ENCODE assay signal across 1 cellular context in the genomic region with DNA sequence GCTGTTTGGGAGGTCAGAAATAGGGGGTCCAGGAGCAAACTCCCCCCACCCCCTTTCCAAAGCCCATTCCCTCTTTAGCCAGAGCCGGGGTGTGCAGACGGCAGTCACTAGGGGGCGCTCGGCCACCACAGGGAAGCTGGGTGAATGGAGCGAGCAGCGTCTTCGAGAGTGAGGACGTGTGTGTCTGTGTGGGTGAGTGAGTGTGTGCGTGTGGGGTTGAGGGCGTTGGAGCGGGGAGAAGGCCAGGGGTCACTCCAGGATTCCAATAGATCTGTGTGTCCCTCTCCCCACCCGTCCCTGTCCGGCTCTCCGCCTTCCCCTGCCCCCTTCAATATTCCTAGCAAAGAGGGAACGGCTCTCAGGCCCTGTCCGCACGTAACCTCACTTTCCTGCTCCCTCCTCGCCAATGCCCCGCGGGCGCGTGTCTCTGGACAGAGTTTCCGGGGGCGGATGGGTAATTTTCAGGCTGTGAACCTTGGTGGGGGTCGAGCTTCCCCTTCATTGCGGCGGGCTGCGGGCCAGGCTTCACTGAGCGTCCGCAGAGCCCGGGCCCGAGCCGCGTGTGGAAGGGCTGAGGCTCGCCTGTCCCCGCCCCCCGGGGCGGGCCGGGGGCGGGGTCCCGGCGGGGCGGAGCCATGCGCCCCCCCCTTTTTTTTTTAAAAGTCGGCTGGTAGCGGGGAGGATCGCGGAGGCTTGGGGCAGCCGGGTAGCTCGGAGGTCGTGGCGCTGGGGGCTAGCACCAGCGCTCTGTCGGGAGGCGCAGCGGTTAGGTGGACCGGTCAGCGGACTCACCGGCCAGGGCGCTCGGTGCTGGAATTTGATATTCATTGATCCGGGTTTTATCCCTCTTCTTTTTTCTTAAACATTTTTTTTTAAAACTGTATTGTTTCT.
TF ChIP-seq lines count a peak whose summit lies in the region.

Gene VEGFA, plus strand, starts transcription at position 686 of the 891 bp plus-strand sequence.

TF ChIP-seq in K562, 482 proteins besides CTCF, POLR2A, EP300 and RAD21 (continued from another document and continues in another):
- TF ChIP-seq CTCFL (IDR thresholded peaks at IDR 0.05; ENCODE audit: borderline replicate concordance, insufficient read depth, low read depth, low read length, poor library complexity, severe bottlenecking): peak; percentile 69
- TF ChIP-seq ZFP36 (IDR thresholded peaks at IDR 0.05; ENCODE audit: low read depth, low read length, partially characterized antibody): no peak
- TF ChIP-seq MAZ (CRISPR knock-in tag; conservative IDR thresholded peaks at IDR 0.05 in 1 of 2, IDR thresholded peaks at IDR 0.05 in 1 of 2): peak; percentile 71 to 83
- TF ChIP-seq PREB (CRISPR knock-in tag; IDR thresholded peaks at IDR 0.05): no peak
- 0 out of 2 replicates have a peak, but pooled peaks have one; percentile 36 for TF ChIP-seq ZNF57 (CRISPR knock-in tag; IDR thresholded peaks at IDR 0.05)
- TF ChIP-seq MNT (conservative IDR thresholded peaks at IDR 0.05): peak in 1 of 2 experiments; percentile 87; a peak in 3 of 4 replicates
- peak; percentile 63 for TF ChIP-seq TOE1 (IDR thresholded peaks at IDR 0.05; ENCODE audit: borderline replicate concordance)
- no peak for TF ChIP-seq TOE1 (CRISPR knock-in tag; IDR thresholded peaks at IDR 0.05; ENCODE audit: borderline replicate concordance, low read depth)
- TF ChIP-seq RUNX1 (IDR thresholded peaks at IDR 0.05; ENCODE audit: low read depth): 0 out of 2 replicates have a peak, but pooled peaks have one; percentile 24
- TF ChIP-seq FOXP4 (CRISPR knock-in tag; IDR thresholded peaks at IDR 0.05; ENCODE audit: borderline replicate concordance): no peak
- TF ChIP-seq ZBTB7A (IDR thresholded peaks at IDR 0.05; ENCODE audit: borderline replicate concordance, control insufficient read depth, low read depth, low read length): peak; percentile 99
- TF ChIP-seq, protein P1, sequence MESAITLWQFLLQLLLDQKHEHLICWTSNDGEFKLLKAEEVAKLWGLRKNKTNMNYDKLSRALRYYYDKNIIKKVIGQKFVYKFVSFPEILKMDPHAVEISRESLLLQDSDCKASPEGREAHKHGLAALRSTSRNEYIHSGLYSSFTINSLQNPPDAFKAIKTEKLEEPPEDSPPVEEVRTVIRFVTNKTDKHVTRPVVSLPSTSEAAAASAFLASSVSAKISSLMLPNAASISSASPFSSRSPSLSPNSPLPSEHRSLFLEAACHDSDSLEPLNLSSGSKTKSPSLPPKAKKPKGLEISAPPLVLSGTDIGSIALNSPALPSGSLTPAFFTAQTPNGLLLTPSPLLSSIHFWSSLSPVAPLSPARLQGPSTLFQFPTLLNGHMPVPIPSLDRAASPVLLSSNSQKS (CRISPR knock-in tag; IDR thresholded peaks at IDR 0.05): peak; percentile 71; the same call in 1 of the 2 replicates
- no peak for TF ChIP-seq FIP1L1 (IDR thresholded peaks at IDR 0.05; ENCODE audit: low read depth, low read length, poor library complexity, severe bottlenecking)
- TF ChIP-seq ZC3H4 (CRISPR knock-in tag; IDR thresholded peaks at IDR 0.05; ENCODE audit: borderline replicate concordance): no peak
- TF ChIP-seq NCOA4 (IDR thresholded peaks at IDR 0.05; ENCODE audit: partially characterized antibody): no peak
- no peak for TF ChIP-seq RFX7 (CRISPR knock-in tag; IDR thresholded peaks at IDR 0.05)
- no peak for TF ChIP-seq MED1 (CRISPR knock-in tag; IDR thresholded peaks at IDR 0.05; ENCODE audit: borderline replicate concordance)
- TF ChIP-seq, protein P2, sequence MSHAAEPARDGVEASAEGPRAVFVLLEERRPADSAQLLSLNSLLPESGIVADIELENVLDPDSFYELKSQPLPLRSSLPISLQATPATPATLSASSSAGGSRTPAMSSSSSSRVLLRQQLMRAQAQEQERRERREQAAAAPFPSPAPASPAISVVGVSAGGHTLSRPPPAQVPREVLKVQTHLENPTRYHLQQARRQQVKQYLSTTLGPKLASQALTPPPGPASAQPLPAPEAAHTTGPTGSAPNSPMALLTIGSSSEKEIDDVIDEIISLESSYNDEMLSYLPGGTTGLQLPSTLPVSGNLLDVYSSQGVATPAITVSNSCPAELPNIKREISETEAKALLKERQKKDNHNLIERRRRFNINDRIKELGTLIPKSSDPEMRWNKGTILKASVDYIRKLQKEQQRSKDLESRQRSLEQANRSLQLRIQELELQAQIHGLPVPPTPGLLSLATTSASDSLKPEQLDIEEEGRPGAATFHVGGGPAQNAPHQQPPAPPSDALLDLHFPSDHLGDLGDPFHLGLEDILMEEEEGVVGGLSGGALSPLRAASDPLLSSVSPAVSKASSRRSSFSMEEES (CRISPR knock-in tag; IDR thresholded peaks at IDR 0.05): no peak; the same call in 1 of the 2 replicates
- no peak for TF ChIP-seq ZNF778 (CRISPR knock-in tag; IDR thresholded peaks at IDR 0.05)
- no peak; the same call in 1 of the 2 replicates for TF ChIP-seq PHTF2 (CRISPR knock-in tag; IDR thresholded peaks at IDR 0.05)
- TF ChIP-seq FUS (optimal IDR thresholded peaks at IDR 0.05; ENCODE audit: low read depth, low read length): no peak
- peak; percentile 93 for TF ChIP-seq CCNT2 (IDR thresholded peaks at IDR 0.05; ENCODE audit: borderline replicate concordance, extremely low read depth, insufficient read length, low read depth, low read length)
- no peak for TF ChIP-seq HDAC6 (IDR thresholded peaks at IDR 0.05; ENCODE audit: low read depth, low read length)
- TF ChIP-seq CEBPB (tag; IDR thresholded peaks at IDR 0.05): no peak
- no peak for TF ChIP-seq HDAC8 (tag; IDR thresholded peaks at IDR 0.05)
- no peak for TF ChIP-seq ZNF12 (CRISPR knock-in tag; IDR thresholded peaks at IDR 0.05)
- TF ChIP-seq MTF1 (CRISPR knock-in tag; IDR thresholded peaks at IDR 0.05; ENCODE audit: borderline replicate concordance): no peak
- TF ChIP-seq ZBTB17 (CRISPR knock-in tag; IDR thresholded peaks at IDR 0.05): 0 out of 2 replicates have a peak, but pooled peaks have one; percentile 39
- TF ChIP-seq ZFPM2 (CRISPR knock-in tag; IDR thresholded peaks at IDR 0.05): no peak
- peak; percentile 44 to 52; a peak in 2 of 4 replicates for TF ChIP-seq FOXK2 (conservative IDR thresholded peaks at IDR 0.05 in 1 of 2, IDR thresholded peaks at IDR 0.05 in 1 of 2; ENCODE audit: low read depth in 2 of 2)
- TF ChIP-seq CBFA2T3 (IDR thresholded peaks at IDR 0.05): no peak
- 0 out of 2 replicates have a peak, but pooled peaks have one; percentile 21 for TF ChIP-seq FOXM1 (IDR thresholded peaks at IDR 0.05; ENCODE audit: low read depth)
- no peak; the same call in 1 of the 2 replicates for TF ChIP-seq FOXM1 (CRISPR knock-in tag; IDR thresholded peaks at IDR 0.05; ENCODE audit: low read depth)
- TF ChIP-seq SMC3 (conservative IDR thresholded peaks at IDR 0.05; ENCODE audit: insufficient read depth, low read depth, low read length): peak; percentile 94
- no peak for TF ChIP-seq RFX5 (IDR thresholded peaks at IDR 0.05; ENCODE audit: low read depth, low read length)
- TF ChIP-seq BHLHE40 (IDR thresholded peaks at IDR 0.05; ENCODE audit: low read length): no peak
- no peak for TF ChIP-seq SNRNP70 (optimal IDR thresholded peaks at IDR 0.05; ENCODE audit: low read depth, low read length)
- TF ChIP-seq TCFL5 (CRISPR knock-in tag; conservative IDR thresholded peaks at IDR 0.05): 0 out of 2 replicates have a peak, but pooled peaks have one; percentile 12
- peak; percentile 65; the same call in 1 of the 2 replicates for TF ChIP-seq ETS1 (conservative IDR thresholded peaks at IDR 0.05; ENCODE audit: control insufficient read depth, low read depth, low read length)
- TF ChIP-seq, protein P3, sequence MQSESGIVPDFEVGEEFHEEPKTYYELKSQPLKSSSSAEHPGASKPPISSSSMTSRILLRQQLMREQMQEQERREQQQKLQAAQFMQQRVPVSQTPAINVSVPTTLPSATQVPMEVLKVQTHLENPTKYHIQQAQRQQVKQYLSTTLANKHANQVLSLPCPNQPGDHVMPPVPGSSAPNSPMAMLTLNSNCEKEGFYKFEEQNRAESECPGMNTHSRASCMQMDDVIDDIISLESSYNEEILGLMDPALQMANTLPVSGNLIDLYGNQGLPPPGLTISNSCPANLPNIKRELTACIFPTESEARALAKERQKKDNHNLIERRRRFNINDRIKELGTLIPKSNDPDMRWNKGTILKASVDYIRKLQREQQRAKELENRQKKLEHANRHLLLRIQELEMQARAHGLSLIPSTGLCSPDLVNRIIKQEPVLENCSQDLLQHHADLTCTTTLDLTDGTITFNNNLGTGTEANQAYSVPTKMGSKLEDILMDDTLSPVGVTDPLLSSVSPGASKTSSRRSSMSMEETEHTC (IDR thresholded peaks at IDR 0.05): 0 out of 2 replicates have a peak, but pooled peaks have one; percentile 14
- TF ChIP-seq NR1H2 (CRISPR knock-in tag; IDR thresholded peaks at IDR 0.05): peak; percentile 35; the same call in 1 of the 2 replicates
- TF ChIP-seq ZNF384 (IDR thresholded peaks at IDR 0.05; ENCODE audit: low read depth, low read length): peak; percentile 94
- TF ChIP-seq SETDB1 (IDR thresholded peaks at IDR 0.05; ENCODE audit: low read length): peak; percentile 19
- TF ChIP-seq C11orf30 (IDR thresholded peaks at IDR 0.05; ENCODE audit: low read depth): no peak
- TF ChIP-seq ZBTB8A (IDR thresholded peaks at IDR 0.05; ENCODE audit: partially characterized antibody): no peak
- no peak for TF ChIP-seq HNRNPLL (IDR thresholded peaks at IDR 0.05; ENCODE audit: low read depth, low read length, poor library complexity, severe bottlenecking)
- TF ChIP-seq, protein P4, sequence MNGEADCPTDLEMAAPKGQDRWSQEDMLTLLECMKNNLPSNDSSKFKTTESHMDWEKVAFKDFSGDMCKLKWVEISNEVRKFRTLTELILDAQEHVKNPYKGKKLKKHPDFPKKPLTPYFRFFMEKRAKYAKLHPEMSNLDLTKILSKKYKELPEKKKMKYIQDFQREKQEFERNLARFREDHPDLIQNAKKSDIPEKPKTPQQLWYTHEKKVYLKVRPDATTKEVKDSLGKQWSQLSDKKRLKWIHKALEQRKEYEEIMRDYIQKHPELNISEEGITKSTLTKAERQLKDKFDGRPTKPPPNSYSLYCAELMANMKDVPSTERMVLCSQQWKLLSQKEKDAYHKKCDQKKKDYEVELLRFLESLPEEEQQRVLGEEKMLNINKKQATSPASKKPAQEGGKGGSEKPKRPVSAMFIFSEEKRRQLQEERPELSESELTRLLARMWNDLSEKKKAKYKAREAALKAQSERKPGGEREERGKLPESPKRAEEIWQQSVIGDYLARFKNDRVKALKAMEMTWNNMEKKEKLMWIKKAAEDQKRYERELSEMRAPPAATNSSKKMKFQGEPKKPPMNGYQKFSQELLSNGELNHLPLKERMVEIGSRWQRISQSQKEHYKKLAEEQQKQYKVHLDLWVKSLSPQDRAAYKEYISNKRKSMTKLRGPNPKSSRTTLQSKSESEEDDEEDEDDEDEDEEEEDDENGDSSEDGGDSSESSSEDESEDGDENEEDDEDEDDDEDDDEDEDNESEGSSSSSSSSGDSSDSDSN (IDR thresholded peaks at IDR 0.05; ENCODE audit: borderline replicate concordance in 1 of 2, low read depth in 2 of 2, low read length in 2 of 2): peak; percentile 85 to 87; a peak in 3 of 4 replicates
